In the genomic region with DNA sequence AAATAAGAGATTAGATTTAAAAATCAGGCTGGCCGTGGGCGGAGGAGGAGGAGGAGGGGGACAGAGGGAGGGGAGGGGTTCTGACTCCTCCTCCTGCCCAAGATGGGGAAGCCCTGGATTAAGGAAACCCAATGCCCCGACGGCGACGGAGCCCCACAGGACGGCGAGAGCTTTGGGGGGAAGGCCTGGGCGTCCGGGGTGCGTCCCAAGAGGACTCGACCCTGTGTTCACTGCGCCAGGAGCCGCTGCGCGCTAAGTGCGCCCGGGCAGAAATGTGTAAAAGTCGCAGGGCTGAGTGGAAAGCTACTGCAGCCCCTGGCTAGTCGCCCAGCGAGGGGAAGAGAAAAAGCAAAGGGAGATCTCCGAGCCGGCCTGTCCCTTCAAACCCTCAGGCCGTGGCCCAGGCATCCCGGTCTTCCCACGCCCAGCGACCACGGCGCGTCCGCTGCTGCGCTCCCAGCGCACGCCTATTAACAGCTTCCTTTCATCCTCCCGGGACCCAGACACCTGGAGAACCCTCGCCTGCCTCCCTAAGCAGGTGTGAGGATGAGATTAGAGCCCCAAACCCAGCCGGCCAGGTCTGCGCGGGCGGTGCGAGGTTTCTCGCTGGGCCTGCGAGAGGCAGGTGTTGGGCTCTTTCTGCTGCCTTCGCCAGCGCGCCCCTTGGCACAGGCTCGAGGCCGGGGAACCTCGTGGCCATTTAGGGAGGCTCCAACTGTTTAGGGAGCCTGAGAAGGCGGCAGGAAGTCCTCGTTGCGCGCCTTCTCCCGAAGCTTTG, we compare ENCODE assay signal across 8 cellular contexts. TPM values are rescaled to one million over a fixed set of nuclear protein-coding genes. Genes with fewer than 3 reads are reported as not detected.
DNase-seq lines count a peak whose midpoint lies in the region; ATAC-seq and TF ChIP-seq lines count a peak whose summit lies in the region.

No MANE protein-coding gene starts in this region.

- no peak for ATAC-seq in GM21423 (IDR thresholded peaks at IDR 0.05; ENCODE audit: unreplicated experiment)

- no peak for TF ChIP-seq POLR2A in esophagus muscularis mucosa (IDR thresholded peaks at IDR 0.05; ENCODE audit: low read depth)

- 54% methylated on average over 20 of the region's 54 CpGs for WGBS in esophagus muscularis mucosa
- 10% methylated on average over 54 of the region's 54 CpGs for WGBS in urinary bladder

- H3K9ac ChIP-seq in mucosa of stomach (ENCODE audit: low read length) = peak overlapping the region; percentile 76

- H3K9me3 ChIP-seq in esophagus muscularis mucosa (no peaks in the 10 kb centered on the region), mucosa of stomach (ENCODE audit: control insufficient read depth, low read length) (no peaks in the 10 kb centered on the region)

- DNase-seq in NCI-H524 (lab: John Stamatoyannopoulos, UW) (peak; percentile 27 to 60), NCI-H524 treated with DMSO at 0.1 percent for 48 hours (lab: John Stamatoyannopoulos, UW) (no peak), activated T-cell treated with anti-CD3 and anti-CD28 coated beads for 4 hours (peak; percentile 8), esophagus muscularis mucosa (ENCODE audit: extremely low spot score) (no peak), NCI-H2081 (lab: John Stamatoyannopoulos, UW) (no peak)

- H3K4me3 ChIP-seq in esophagus muscularis mucosa (peak overlapping the region; percentile 66 to 72 (median 67)), mucosa of stomach (ENCODE audit: low read length) (no peak overlapping the region), urinary bladder (ENCODE audit: low read depth, low read length) (peak overlapping the region; percentile 78)

- intact Hi-C loops in esophagus muscularis mucosa (cut with DNase I) = loop anchor here (5.0 kb wide), 1 partner anchor 126 kb away; a partner anchor contains a TSS

- no peak for TF ChIP-seq CTCF in esophagus muscularis mucosa (IDR thresholded peaks at IDR 0.05)

- H3K4me1 ChIP-seq in esophagus muscularis mucosa (peaks cover 0 to 20% (median 10%) of the 10 kb centered on the region in 4 donors), mucosa of stomach (ENCODE audit: control insufficient read depth, insufficient read depth, low read length) (peaks cover 3% of the 10 kb centered on the region), urinary bladder (ENCODE audit: insufficient read depth) (no peaks in the 10 kb centered on the region)

- H3K27me3 ChIP-seq in esophagus muscularis mucosa = no peaks in the 10 kb centered on the region
- H3K27me3 ChIP-seq in mucosa of stomach (ENCODE audit: control insufficient read depth, insufficient read depth, low read length) = no peaks in the 10 kb centered on the region

- TF ChIP-seq EP300 in esophagus muscularis mucosa (IDR thresholded peaks at IDR 0.05) = no peak

- peak overlapping the region; percentile 83 to 87 (median 84) for H3K27ac ChIP-seq in esophagus muscularis mucosa (replicated peaks in 1 of 4)
- H3K27ac ChIP-seq in urinary bladder (ENCODE audit: low read depth) = peak overlapping the region; percentile 60

- H3K36me3 ChIP-seq in esophagus muscularis mucosa = no peaks in the 10 kb centered on the region
- H3K36me3 ChIP-seq in mucosa of stomach (ENCODE audit: control insufficient read depth, insufficient read depth, low read length) = no peaks in the 10 kb centered on the region
- H3K36me3 ChIP-seq in urinary bladder (ENCODE audit: insufficient read depth) = no peaks in the 10 kb centered on the region

RNA-seq across cellular contexts. Expression of a gene that starts 1.4 kb away (rescaled TPM):
- 10 to 100 TPM; 36.1 to 41.6 (median 39.0) TPM for total RNA-seq in esophagus muscularis mucosa
- 65.8 TPM for total RNA-seq in urinary bladder
- 20.2 TPM for polyA plus RNA-seq in urinary bladder

Comparison
In these comparisons a context has a peak if more than half of its experiments do, and no peak if none do; other contexts are left out.
1. DNase-seq: peak in NCI-H524 (2 of 2) and activated T-cell treated with anti-CD3 and anti-CD28 coated beads for 4 hours (single experiment); none in NCI-H524 treated with DMSO at 0.1 percent for 48 hours (single experiment), esophagus muscularis mucosa (single experiment) and NCI-H2081 (0 of 2).